ENCODE assay signal across 9 cellular contexts in the genomic region with DNA sequence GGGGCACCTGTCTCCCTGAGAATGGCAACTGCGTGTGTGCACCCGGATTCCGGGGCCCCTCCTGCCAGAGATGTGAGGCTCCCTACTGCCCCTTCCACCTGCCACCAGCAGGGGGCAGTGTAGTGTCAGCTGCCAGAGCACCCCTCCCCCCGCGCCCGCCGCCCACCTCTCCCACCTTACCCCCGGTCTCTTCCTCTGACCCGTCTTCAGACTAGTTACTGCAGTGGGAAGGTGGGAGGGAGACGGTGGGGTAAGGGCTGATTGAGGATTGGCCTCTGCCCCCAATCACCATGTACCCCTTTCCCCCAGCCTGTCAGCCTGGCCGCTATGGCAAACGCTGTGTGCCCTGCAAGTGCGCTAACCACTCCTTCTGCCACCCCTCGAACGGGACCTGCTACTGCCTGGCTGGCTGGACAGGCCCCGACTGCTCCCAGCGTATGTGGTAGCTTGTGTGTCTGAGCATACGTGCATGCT. TPM values are rescaled to one million over a fixed set of nuclear protein-coding genes. Genes with fewer than 3 reads are reported as not detected.
A peak's percentile ranks its signal among the peaks of the same experiment; 100 is the strongest.
DNase-seq lines count a peak whose midpoint lies in the region; ATAC-seq and TF ChIP-seq lines count a peak whose summit lies in the region.
"Had no signal": no experiment of that assay in that cellular context is flagged by ENCODE, and none has a peak within 500 bp of the region (broad histone marks: within the 10 kb centered on the region; RNA-seq: fewer than 3 reads in every experiment).

No MANE protein-coding gene starts in this region.

- H3K36me3 ChIP-seq in cardiac muscle cell (no peaks in the 10 kb centered on the region), SJCRH30 (no peaks in the 10 kb centered on the region), kidney epithelial cell (ENCODE audit: control insufficient read depth, insufficient read depth, low read length) (peaks cover 2% of the 10 kb centered on the region)

- H3K9me3 ChIP-seq in cardiac muscle cell (ENCODE audit: low read depth) (no peaks in the 10 kb centered on the region), SJCRH30 (replicated peaks) (no peaks in the 10 kb centered on the region)

- no peaks in the 10 kb centered on the region for H3K36me3 Mint-ChIP-seq in activated naive CD8-positive, alpha-beta T cell treated with anti-CD3 and anti-CD28 coated beads, Interleukin-2, amount 50 U/mL, for 24 hours (ENCODE audit: low read depth)

- no peak overlapping the region for H3K27ac ChIP-seq in cardiac muscle cell
- H3K27ac ChIP-seq in SJCRH30 = no peak overlapping the region

- H3K4me3 ChIP-seq in cardiac muscle cell = no peak overlapping the region
- H3K4me3 ChIP-seq in SJCRH30 = no peak overlapping the region
- no peak overlapping the region for H3K4me3 ChIP-seq in kidney epithelial cell (ENCODE audit: low read depth, low read length)

- H3K27me3 Mint-ChIP-seq in activated naive CD8-positive, alpha-beta T cell treated with anti-CD3 and anti-CD28 coated beads, Interleukin-2, amount 50 U/mL, for 24 hours = peaks cover 18% of the 10 kb centered on the region

- H3K4me1 ChIP-seq in cardiac muscle cell (ENCODE audit: low read depth) (peaks cover 8% of the 10 kb centered on the region), SJCRH30 (no peaks in the 10 kb centered on the region)

- peak; percentile 72 for TF ChIP-seq CTCF in cardiac muscle cell (IDR thresholded peaks at IDR 0.05; ENCODE audit: low read depth, low read length)
- peak; percentile 94 for TF ChIP-seq CTCF in kidney epithelial cell (IDR thresholded peaks at IDR 0.05; ENCODE audit: insufficient read depth, low read length, poor library complexity, severe bottlenecking)

- peaks cover 5% of the 10 kb centered on the region for H3K4me1 Mint-ChIP-seq in activated naive CD8-positive, alpha-beta T cell treated with anti-CD3 and anti-CD28 coated beads, Interleukin-2, amount 50 U/mL, for 24 hours

- H3K4me3 Mint-ChIP-seq in activated naive CD8-positive, alpha-beta T cell treated with anti-CD3 and anti-CD28 coated beads, Interleukin-2, amount 50 U/mL, for 24 hours = no peak overlapping the region

- no peak overlapping the region for H3K27ac Mint-ChIP-seq in activated naive CD8-positive, alpha-beta T cell treated with anti-CD3 and anti-CD28 coated beads, Interleukin-2, amount 50 U/mL, for 24 hours

- DNase-seq in cardiac muscle cell (ENCODE audit: low read depth in 1 of 2, low spot score in 1 of 2) = peak in 1 of 2 donors; percentile 62
- DNase-seq in Right ventricle myocardium inferior (ENCODE audit: missing footprints) = no peak
- DNase-seq in SJCRH30 = peak; percentile 43 to 59
- peak; percentile 77 for DNase-seq in activated naive CD8-positive, alpha-beta T cell treated with anti-CD3 and anti-CD28 coated beads, Interleukin-2, amount 50 U/mL, for 24 hours
- no peak for DNase-seq in kidney epithelial cell (ENCODE audit: low read depth)
- peak; percentile 11 to 23 for DNase-seq in stimulated activated CD8-positive, alpha-beta memory T cell treated with anti-CD3 and anti-CD28 coated beads, Interleukin-7, amount 100 ng/mL, for 4 hours (ENCODE audit: low read depth in 2 of 2)
- no peak for DNase-seq in GF-D8 (lab: John Stamatoyannopoulos, UW)
- no peak for DNase-seq in globus pallidus (ENCODE audit: low spot score)

- no peaks in the 10 kb centered on the region for H3K9me3 Mint-ChIP-seq in activated naive CD8-positive, alpha-beta T cell treated with anti-CD3 and anti-CD28 coated beads, Interleukin-2, amount 50 U/mL, for 24 hours

- intact Hi-C loops in Right ventricle myocardium inferior (cut with DNase I) = no loop called here

- no peak for ATAC-seq in Right ventricle myocardium inferior
- no peak for ATAC-seq in activated naive CD8-positive, alpha-beta T cell treated with anti-CD3 and anti-CD28 coated beads, Interleukin-2, amount 50 U/mL, for 24 hours

- no peaks in the 10 kb centered on the region for H3K27me3 ChIP-seq in cardiac muscle cell
- 0 out of 2 replicates have a peak, but pooled peaks cover 5% of the 10 kb centered on the region for H3K27me3 ChIP-seq in SJCRH30
- no peaks in the 10 kb centered on the region for H3K27me3 ChIP-seq in kidney epithelial cell (ENCODE audit: control insufficient read depth, insufficient read depth, low read length)

RNA-seq across cellular contexts. Expression of gene LRRC71, which starts 10.1 kb away (rescaled TPM):
- total RNA-seq in cardiac muscle cell (0.11 and 0.45 TPM in 2 replicates), Right ventricle myocardium inferior (not detected), kidney epithelial cell (not detected in 2 replicates)
- 0.24 and 0.69 TPM in 2 replicates for polyA plus RNA-seq in cardiac muscle cell
- not detected in 2 replicates for total RNA-seq in SJCRH30 (2014; rRNA removed; shearing (Covaris generic))

RNA-seq across cellular contexts. Expression of gene PEAR1, which starts 16.8 kb away (rescaled TPM):
- total RNA-seq in cardiac muscle cell (0.14 and 0.57 TPM in 2 replicates), Right ventricle myocardium inferior (8.1 TPM), kidney epithelial cell (10.3 and 17.1 TPM in 2 replicates)
- 0.59 and 1.1 TPM in 2 replicates for polyA plus RNA-seq in cardiac muscle cell
- not detected in 2 replicates for total RNA-seq in SJCRH30 (2014; rRNA removed; shearing (Covaris generic))

RNA-seq across cellular contexts. Expression of gene NTRK1, which starts 49.7 kb away (rescaled TPM):
- total RNA-seq in cardiac muscle cell (3.6 and 3.8 TPM in 2 replicates), Right ventricle myocardium inferior (2.4 TPM), kidney epithelial cell (not detected in 2 replicates)
- polyA plus RNA-seq in cardiac muscle cell = 2.4 and 3.9 TPM in 2 replicates
- total RNA-seq in SJCRH30 (2014; rRNA removed; shearing (Covaris generic)) = not detected in 2 replicates

RNA-seq across cellular contexts. Expression of gene INSRR, which starts 51.4 kb away (rescaled TPM):
- 0.18 and 0.21 TPM in 2 replicates for total RNA-seq in cardiac muscle cell
- polyA plus RNA-seq in cardiac muscle cell = 0.11 and 0.30 TPM in 2 replicates
- 0.46 TPM for total RNA-seq in Right ventricle myocardium inferior
- total RNA-seq in SJCRH30 (2014; rRNA removed; shearing (Covaris generic)) = not detected in 2 replicates
- not detected in 2 replicates for total RNA-seq in kidney epithelial cell
- total RNA-seq: glomerular endothelial cell had no signal

Comparison
In these comparisons a context has a peak if more than half of its experiments do, and no peak if none do; other contexts are left out.
1. DNase-seq: peak in SJCRH30 (2 of 2), activated naive CD8-positive, alpha-beta T cell treated with anti-CD3 and anti-CD28 coated beads, Interleukin-2, amount 50 U/mL, for 24 hours (single experiment) and stimulated activated CD8-positive, alpha-beta memory T cell treated with anti-CD3 and anti-CD28 coated beads, Interleukin-7, amount 100 ng/mL, for 4 hours (2 of 2); none in Right ventricle myocardium inferior (single experiment), kidney epithelial cell (single experiment), GF-D8 (single experiment) and globus pallidus (single experiment).